In the genomic region with DNA sequence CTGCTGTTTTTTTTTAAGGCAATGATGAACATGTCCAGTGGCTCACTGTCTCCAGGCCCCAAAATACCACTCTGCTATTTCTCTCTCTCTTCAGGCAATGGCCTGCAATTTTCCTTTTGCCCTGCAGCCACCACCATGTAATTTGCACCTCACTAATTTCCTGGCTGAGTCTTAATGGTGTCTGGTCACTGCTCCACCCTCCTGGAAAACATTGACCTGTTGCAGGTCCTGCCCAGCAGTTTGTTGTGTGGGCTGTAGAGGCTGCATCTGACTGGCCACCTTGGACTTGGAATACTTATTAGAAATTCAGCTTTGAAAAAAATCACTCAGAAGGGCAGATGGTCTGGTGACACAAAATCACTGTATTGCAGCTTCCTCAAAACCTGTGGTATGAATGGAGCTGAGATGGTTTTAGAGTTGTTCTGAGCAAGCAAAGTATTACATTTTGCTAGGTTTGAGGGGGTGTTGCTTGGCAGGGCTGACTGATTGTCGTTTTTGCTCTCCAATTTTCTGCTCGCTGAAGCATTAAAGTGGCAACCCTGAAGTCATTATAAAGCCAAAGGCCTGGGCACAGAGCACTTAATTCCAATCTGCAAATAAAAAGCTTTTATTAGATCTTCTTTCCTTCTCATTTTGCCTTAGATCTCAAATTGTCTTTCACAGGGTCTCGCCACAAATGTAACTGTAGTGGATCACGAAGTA, we compare ENCODE assay signal across 1 cellular context.
TF ChIP-seq lines count a peak whose summit lies in the region.

No MANE protein-coding gene starts in this region.

TF ChIP-seq in HEK293, 187 proteins besides CTCF, POLR2A, EP300 and RAD21 (continued from another document):
- TF ChIP-seq SCRT1 (tag by site-specific recombination; IDR thresholded peaks at IDR 0.05; ENCODE audit: borderline replicate concordance) (peak; percentile 63; the same call in 1 of the 2 replicates), ZNF580 (tag by site-specific recombination; IDR thresholded peaks at IDR 0.05) (no peak), SP7 (tag by site-specific recombination; IDR thresholded peaks at IDR 0.05) (peak; percentile 28; the same call in 1 of the 2 replicates), WT1 (tag by site-specific recombination; IDR thresholded peaks at IDR 0.05) (no peak), ZNF274 (IDR thresholded peaks at IDR 0.05; ENCODE audit: low read length) (no peak), ZNF274 (tag by site-specific recombination; IDR thresholded peaks at IDR 0.05; ENCODE audit: borderline replicate concordance) (no peak), ZNF792 (tag by site-specific recombination; IDR thresholded peaks at IDR 0.05) (no peak), ZNF292 (tag by site-specific recombination; IDR thresholded peaks at IDR 0.05; ENCODE audit: borderline replicate concordance, low read depth) (no peak), SCRT2 (tag by site-specific recombination; IDR thresholded peaks at IDR 0.05) (peak; percentile 85), ZNF76 (tag by site-specific recombination; IDR thresholded peaks at IDR 0.05; ENCODE audit: borderline replicate concordance, low read depth) (no peak)
- TF ChIP-seq, protein P1, sequence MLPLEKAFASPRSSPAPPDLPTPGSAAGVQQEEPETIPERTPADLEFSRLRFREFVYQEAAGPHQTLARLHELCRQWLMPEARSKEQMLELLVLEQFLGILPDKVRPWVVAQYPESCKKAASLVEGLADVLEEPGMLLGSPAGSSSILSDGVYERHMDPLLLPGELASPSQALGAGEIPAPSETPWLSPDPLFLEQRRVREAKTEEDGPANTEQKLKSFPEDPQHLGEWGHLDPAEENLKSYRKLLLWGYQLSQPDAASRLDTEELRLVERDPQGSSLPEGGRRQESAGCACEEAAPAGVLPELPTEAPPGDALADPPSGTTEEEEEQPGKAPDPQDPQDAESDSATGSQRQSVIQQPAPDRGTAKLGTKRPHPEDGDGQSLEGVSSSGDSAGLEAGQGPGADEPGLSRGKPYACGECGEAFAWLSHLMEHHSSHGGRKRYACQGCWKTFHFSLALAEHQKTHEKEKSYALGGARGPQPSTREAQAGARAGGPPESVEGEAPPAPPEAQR (tag by site-specific recombination; IDR thresholded peaks at IDR 0.05): no peak
TF ChIP-seq in HEK293: peak in this region for 3.
